In genomic region chr1:224357626-224358124, GRCh38 we compare ENCODE assay signal across 8 cellular contexts. TPM values are rescaled to one million over a fixed set of nuclear protein-coding genes. Genes with fewer than 3 reads are reported as not detected.
DNase-seq lines count a peak whose midpoint lies in the region; ATAC-seq and TF ChIP-seq lines count a peak whose summit lies in the region.

No MANE protein-coding gene starts in this region.

- 12 to 18% methylated on average over 9 of the region's 9 CpGs for WGBS in body of pancreas, 2 donors

- H3K4me3 Mint-ChIP-seq in Caco-2 (ENCODE audit: unreplicated experiment) (peak overlapping the region; percentile 86), memory B cell (peak overlapping the region; percentile 92)

- H3K4me1 Mint-ChIP-seq in Caco-2 (ENCODE audit: low read depth, unreplicated experiment) (peaks cover 18% of the 10 kb centered on the region), memory B cell (peaks cover 17% of the 10 kb centered on the region)

- peak overlapping the region; percentile 55 for H3K9ac ChIP-seq in MM.1S (ENCODE audit: low read length)

- H3K9me3 Mint-ChIP-seq in Caco-2 (ENCODE audit: unreplicated experiment) (peaks cover 16% of the 10 kb centered on the region), memory B cell (no peaks in the 10 kb centered on the region)

- H3K27ac Mint-ChIP-seq in Caco-2 (ENCODE audit: unreplicated experiment) = peak overlapping the region; percentile 82
- H3K27ac Mint-ChIP-seq in memory B cell = peak overlapping the region; percentile 90

- DNase-seq in Caco-2 (no peak), MM.1S (no peak), body of pancreas (peak in 1 of 4 donors; percentile 25), memory B cell (ENCODE audit: low spot score in 2 of 2) (no peak), NCI-H146 (lab: John Stamatoyannopoulos, UW) (no peak)
- no peak for DNase-seq in stimulated activated CD4-positive, alpha-beta T cell treated with anti-CD3 and anti-CD28 coated beads, Interleukin-15, amount 100 ng/mL, for 24 hours

- no TSS peak for BruUV-seq in Caco-2 (replicated peaks; lab: Mats Ljungman, UMichigan)

- no peaks in the 10 kb centered on the region for H4K20me1 ChIP-seq in MM.1S (ENCODE audit: insufficient read depth, low read length)

- no peaks in the 10 kb centered on the region for H3K9me3 ChIP-seq in Caco-2
- no peaks in the 10 kb centered on the region for H3K9me3 ChIP-seq in MM.1S (replicated peaks; ENCODE audit: insufficient read depth, low read length)
- H3K9me3 ChIP-seq in body of pancreas = no peaks in the 10 kb centered on the region

- H3K4me2 ChIP-seq in MM.1S (ENCODE audit: low read depth, low read length) = peak overlapping the region; percentile 88

- 0 out of 2 replicates have a peak, but pooled peaks cover 4% of the 10 kb centered on the region for H3K4me1 ChIP-seq in Caco-2
- H3K4me1 ChIP-seq in MM.1S (ENCODE audit: low read length) = peaks cover 9% of the 10 kb centered on the region
- peaks cover 9% of the 10 kb centered on the region for H3K4me1 ChIP-seq in body of pancreas

- no peaks in the 10 kb centered on the region for H3K36me3 ChIP-seq in Caco-2 (ENCODE audit: control insufficient read depth, insufficient read depth, low read length)
- no peaks in the 10 kb centered on the region for H3K36me3 ChIP-seq in MM.1S (replicated peaks; ENCODE audit: insufficient read depth, low read length)
- no peaks in the 10 kb centered on the region for H3K36me3 ChIP-seq in body of pancreas (replicated peaks in 1 of 2; ENCODE audit: insufficient read depth in 1 of 2, low read depth in 2 of 2)

- H3K4me3 ChIP-seq in Caco-2 (ENCODE audit: low read depth, low read length) (peak overlapping the region; percentile 94), MM.1S (ENCODE audit: low read length) (peak overlapping the region; percentile 81), body of pancreas (peak overlapping the region in 1 of 2 donors; percentile 96)

- H3K79me2 ChIP-seq in MM.1S (ENCODE audit: low read length) = peaks cover 50% of the 10 kb centered on the region

- no peak for TF ChIP-seq POLR2A in body of pancreas (IDR thresholded peaks at IDR 0.05)

- TF ChIP-seq CTCF in Caco-2 (IDR thresholded peaks at IDR 0.05; ENCODE audit: insufficient read depth in 1 of 2, low read depth in 1 of 2, low read length in 1 of 2, severe bottlenecking in 1 of 2, unreplicated experiment in 1 of 2) (no peak), MM.1S (IDR thresholded peaks at IDR 0.05; ENCODE audit: low read length) (no peak), body of pancreas (IDR thresholded peaks at IDR 0.05) (no peak)

- POLR2A ChIA-PET in Caco-2 (lab: Charles Lee) = no interaction called here

- CTCF ChIA-PET in Caco-2 (lab: Charles Lee) = no interaction called here

- no peaks in the 10 kb centered on the region for H3K9me2 ChIP-seq in MM.1S (replicated peaks; ENCODE audit: insufficient read depth, low read length)

- intact Hi-C loops in Caco-2 (cut with micrococcal nuclease; ENCODE audit: unreplicated experiment) = loop anchor here (10.0 kb wide), 1 partner anchor 97 kb away; no protein-coding TSS in a partner anchor
- intact Hi-C loops in body of pancreas (cut with DNase I) = no loop called here

- H3K36me3 Mint-ChIP-seq in Caco-2 (ENCODE audit: insufficient read depth, unreplicated experiment) (peaks cover 33% of the 10 kb centered on the region), memory B cell (peaks cover 5% of the 10 kb centered on the region)

- no peaks in the 10 kb centered on the region for H3F3A ChIP-seq in MM.1S (ENCODE audit: insufficient read depth, low read length)

- H2AFZ ChIP-seq in MM.1S (ENCODE audit: low read length) = peak overlapping the region; percentile 80

- H3K27me3 Mint-ChIP-seq in Caco-2 (ENCODE audit: insufficient read depth, unreplicated experiment) (no peaks in the 10 kb centered on the region), memory B cell (no peaks in the 10 kb centered on the region)

- H3K27me3 ChIP-seq in Caco-2 (replicated peaks; ENCODE audit: control insufficient read depth, insufficient read depth, low read length) (no peaks in the 10 kb centered on the region), MM.1S (replicated peaks; ENCODE audit: insufficient read depth, low read length) (no peaks in the 10 kb centered on the region), body of pancreas (no peaks in the 10 kb centered on the region)

- ATAC-seq in body of pancreas = no peak
- no peak for ATAC-seq in memory B cell (ENCODE audit: low read depth)
- no peak for ATAC-seq in GM19324 (IDR thresholded peaks at IDR 0.05; ENCODE audit: low FRiP score, unreplicated experiment)
- ATAC-seq in HG02588 (IDR thresholded peaks at IDR 0.05; ENCODE audit: unreplicated experiment) = no peak

- H3K27ac ChIP-seq in MM.1S (ENCODE audit: low read length) (no peak overlapping the region), body of pancreas (peak overlapping the region in 3 of 4 donors; percentile 82 to 89 (median 82))

RNA-seq across cellular contexts. Expression of gene CNIH4, which starts 1.0 kb away (rescaled TPM):
- total RNA-seq in Caco-2 (2022) (84.4 and 85.6 TPM in 2 replicates), body of pancreas (10 to 100 TPM; 15.0 to 35.3 TPM)

RNA-seq across cellular contexts. Expression of gene NVL, which starts 27.7 kb away (rescaled TPM):
- 45.0 and 52.3 TPM in 2 replicates for total RNA-seq in Caco-2 (2022)
- 10 to 100 TPM; 24.6 to 31.0 TPM for total RNA-seq in body of pancreas
